Comparison of ENCODE assay signal across 20 cellular contexts in genomic region chr11:115961168-115962003, GRCh38.
DNase-seq lines count a peak whose midpoint lies in the region; ATAC-seq, FAIRE-seq and TF ChIP-seq lines count a peak whose summit lies in the region.
"Had no signal": no experiment of that assay in that cellular context is flagged by ENCODE, and none has a peak within 500 bp of the region (broad histone marks: within the 10 kb centered on the region; RNA-seq: fewer than 3 reads in every experiment).

No MANE protein-coding gene starts in this region.

- peaks cover 5% of the 10 kb centered on the region for H3K27me3 Mint-ChIP-seq in nephron progenitor cell (ENCODE audit: low read depth, poor library complexity)
- H3K27me3 Mint-ChIP-seq: activated CD4-positive, alpha-beta memory T cell treated with anti-CD3 and anti-CD28 coated beads, Interleukin-2, amount 10 ng/mL, durations not matched to agents 7 days and 5 days had no signal

- ATAC-seq in left colon, result no peak
- ATAC-seq: activated T-cell treated with anti-CD3 and anti-CD28 coated beads, Interleukin-2, amount 50 U/mL, for 72 hours; Panc1 had no signal

- peak; percentile 28 for DNase-seq in DMS153 treated with DMSO at 0.1 percent for 48 hours (lab: John Stamatoyannopoulos, UW; ENCODE audit: unreplicated experiment)
- DNase-seq in GM18507 (ENCODE audit: extremely low spot score, insufficient read length, low read depth), result no peak
- peak; percentile 66 for DNase-seq in NCI-H345 (lab: John Stamatoyannopoulos, UW)
- DNase-seq in glomerular visceral epithelial cell (ENCODE audit: extremely low spot score), result peak; percentile 18
- no peak for DNase-seq in SHP77 treated with DMSO at 0.1 percent for 48 hours (lab: John Stamatoyannopoulos, UW)
- no peak for DNase-seq in nephron progenitor cell
- no peak for DNase-seq in SKM-1 (lab: John Stamatoyannopoulos, UW; ENCODE audit: unreplicated experiment)
- no peak for DNase-seq in left colon
- DNase-seq: activated CD4-positive, alpha-beta memory T cell treated with anti-CD3 and anti-CD28 coated beads, Interleukin-2, amount 10 ng/mL, durations not matched to agents 7 days and 5 days; activated T-cell treated with anti-CD3 and anti-CD28 coated beads, Interleukin-2, amount 50 U/mL, for 72 hours; DMS 273 treated with DMSO at 0.1 percent for 48 hours; foreskin melanocyte; sigmoid colon; stimulated activated CD4-positive, alpha-beta T cell treated with anti-CD3 and anti-CD28 coated beads, Interleukin-2, amount 100 ng/mL, for 48 hours; stimulated activated CD8-positive, alpha-beta memory T cell treated with anti-CD3 and anti-CD28 coated beads, Interleukin-4, amount 100 ng/mL, for 48 hours had no signal

- no peak overlapping the region for H3K4me3 Mint-ChIP-seq in nephron progenitor cell
- H3K4me3 Mint-ChIP-seq: activated CD4-positive, alpha-beta memory T cell treated with anti-CD3 and anti-CD28 coated beads, Interleukin-2, amount 10 ng/mL, durations not matched to agents 7 days and 5 days; activated T-cell treated with anti-CD3 and anti-CD28 coated beads, Interleukin-2, amount 50 U/mL, for 72 hours; central memory CD8-positive, alpha-beta T cell; memory B cell; neural crest cell had no signal

- no peak for TF ChIP-seq CTCF in nephron progenitor cell (IDR thresholded peaks at IDR 0.05)

- H3K4me1 Mint-ChIP-seq in nephron progenitor cell, result peaks cover 71% of the 10 kb centered on the region
- H3K4me1 Mint-ChIP-seq: activated CD4-positive, alpha-beta memory T cell treated with anti-CD3 and anti-CD28 coated beads, Interleukin-2, amount 10 ng/mL, durations not matched to agents 7 days and 5 days; central memory CD8-positive, alpha-beta T cell had no signal

- intact Hi-C loops in left colon (cut with DNase I, micrococcal nuclease), result no loop called here

- no peak overlapping the region for H3K27ac Mint-ChIP-seq in nephron progenitor cell
- H3K27ac Mint-ChIP-seq: activated CD4-positive, alpha-beta memory T cell treated with anti-CD3 and anti-CD28 coated beads, Interleukin-2, amount 10 ng/mL, durations not matched to agents 7 days and 5 days; activated T-cell treated with anti-CD3 and anti-CD28 coated beads, Interleukin-2, amount 50 U/mL, for 72 hours; memory B cell had no signal

- H3K36me3 Mint-ChIP-seq in nephron progenitor cell (ENCODE audit: low read depth), result no peaks in the 10 kb centered on the region
- H3K36me3 Mint-ChIP-seq: memory B cell had no signal

- peaks cover 4% of the 10 kb centered on the region for H3K9me3 Mint-ChIP-seq in nephron progenitor cell
- H3K9me3 Mint-ChIP-seq: activated CD4-positive, alpha-beta memory T cell treated with anti-CD3 and anti-CD28 coated beads, Interleukin-2, amount 10 ng/mL, durations not matched to agents 7 days and 5 days; central memory CD8-positive, alpha-beta T cell; memory B cell; neural crest cell had no signal

- FAIRE-seq in GM18507 (lab: Jason Lieb, UNC), result peak; percentile 15
- FAIRE-seq: TTC549 had no signal

Comparison
In these comparisons a context has a peak if more than half of its experiments do, and no peak if none do; other contexts are left out.
1. DNase-seq: peak in DMS153 treated with DMSO at 0.1 percent for 48 hours (single experiment), NCI-H345 (single experiment) and glomerular visceral epithelial cell (single experiment); none in GM18507 (single experiment), SHP77 treated with DMSO at 0.1 percent for 48 hours (single experiment), nephron progenitor cell (single experiment), SKM-1 (single experiment) and left colon (0 of 2).